In the genomic region with DNA sequence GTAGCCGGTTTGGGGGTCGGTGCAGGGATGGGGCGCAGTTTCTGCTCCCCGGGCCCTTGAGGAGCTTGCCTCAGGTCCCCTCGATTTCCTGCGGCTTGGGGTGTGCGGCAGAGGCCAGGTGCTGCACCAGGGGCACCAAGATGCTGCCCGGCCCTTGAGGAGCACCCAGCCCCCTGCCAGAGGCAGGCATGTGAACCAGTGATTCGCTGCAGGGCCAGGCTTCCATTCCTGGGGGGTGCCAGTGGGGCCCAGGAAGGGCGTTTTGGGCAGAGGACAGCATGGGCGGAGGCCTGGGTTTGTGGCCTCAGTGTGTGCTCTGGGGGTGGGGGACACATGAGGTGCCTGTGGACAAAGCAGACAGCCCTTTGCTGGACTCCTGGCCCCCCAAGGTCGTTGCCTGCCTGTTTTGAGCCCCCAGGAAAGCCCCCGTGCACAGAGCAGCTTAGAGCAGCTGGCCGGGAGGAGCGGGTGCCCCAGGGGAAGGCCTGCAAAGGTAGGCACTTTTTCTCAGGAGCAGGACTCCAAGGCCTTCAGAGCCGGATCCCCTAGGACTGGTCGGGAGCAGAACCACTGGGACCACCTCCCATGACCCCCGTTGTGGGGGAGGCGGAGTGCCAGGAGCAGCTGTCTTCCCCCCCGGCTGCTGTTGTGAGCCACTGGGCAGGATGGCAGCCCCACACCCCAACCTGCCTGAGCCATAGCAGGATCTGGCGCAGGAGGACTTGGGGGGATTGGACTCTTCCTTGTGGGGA, we compare ENCODE assay signal across 8 cellular contexts. TPM values are rescaled to one million over a fixed set of nuclear protein-coding genes. Genes with fewer than 3 reads are reported as not detected.
DNase-seq lines count a peak whose midpoint lies in the region; ATAC-seq and TF ChIP-seq lines count a peak whose summit lies in the region.

No MANE protein-coding gene starts in this region.

- no peak overlapping the region for H2AK5ac ChIP-seq in mesendoderm (ENCODE audit: low read length)

- H2BK15ac ChIP-seq in mesendoderm (replicated peaks; ENCODE audit: low read depth), result no peak overlapping the region

- WGBS in heart left ventricle, 4 donors, result 53 to 61% (median 58%) methylated on average over 12 to 21 of the region's 21 CpGs
- WGBS in mesendoderm (ENCODE audit: extremely low coverage, insufficient coverage, low lambda C conversion rate), result no CpG with 5 or more reads among the region's 21 CpGs
- WGBS in urinary bladder, result 55% methylated on average over 21 of the region's 21 CpGs

- peak overlapping the region; percentile 88 for H3K56ac ChIP-seq in mesendoderm (ENCODE audit: low read length)

- H3K4ac ChIP-seq in mesendoderm (ENCODE audit: low read depth, low read length), result no peak overlapping the region

- DNase-seq in heart left ventricle, result no peak
- DNase-seq in cardiac septum (ENCODE audit: low spot score), result no peak
- no peak for DNase-seq in brain microvascular endothelial cell
- no peak for DNase-seq in mesendoderm
- DNase-seq in left colon, result no peak
- no peak for DNase-seq in GM19240 (ENCODE audit: insufficient read length, low spot score)

- H3K36me3 ChIP-seq in heart left ventricle (peaks cover 0 to 12% (median 6%) of the 10 kb centered on the region in 9 donors), brain microvascular endothelial cell (replicated peaks) (peaks cover 7% of the 10 kb centered on the region), mesendoderm (ENCODE audit: control insufficient read depth, insufficient read depth, low read length) (peaks cover 7% of the 10 kb centered on the region), urinary bladder (ENCODE audit: insufficient read depth) (no peaks in the 10 kb centered on the region)

- ATAC-seq in heart left ventricle, result no peak
- ATAC-seq in left colon, result no peak
- ATAC-seq in GM18858 (IDR thresholded peaks at IDR 0.05; ENCODE audit: unreplicated experiment), result no peak

- TF ChIP-seq CTCF in heart left ventricle (IDR thresholded peaks at IDR 0.05), result no peak
- TF ChIP-seq CTCF in brain microvascular endothelial cell (IDR thresholded peaks at IDR 0.05; ENCODE audit: low read depth, low read length, missing control alignments), result no peak

- no peak overlapping the region for H4K8ac ChIP-seq in mesendoderm (ENCODE audit: low read depth, low read length)

- peaks cover 32% of the 10 kb centered on the region for H3K79me1 ChIP-seq in mesendoderm (ENCODE audit: low read length)

- peak overlapping the region; percentile 88 for H3K9ac ChIP-seq in mesendoderm (ENCODE audit: low read length)

- peak overlapping the region; percentile 71 for H3K4me2 ChIP-seq in mesendoderm (ENCODE audit: low read length)

- H3K9me3 ChIP-seq in heart left ventricle, result no peaks in the 10 kb centered on the region

- peak overlapping the region in 4 of 12 donors; percentile 8 to 80 (median 70) for H3K27ac ChIP-seq in heart left ventricle
- H3K27ac ChIP-seq in brain microvascular endothelial cell, result no peak overlapping the region
- H3K27ac ChIP-seq in mesendoderm (ENCODE audit: low read depth, low read length), result no peak overlapping the region
- H3K27ac ChIP-seq in urinary bladder (ENCODE audit: low read depth), result no peak overlapping the region

- intact Hi-C loops in heart left ventricle (cut with DNase I), result loop anchor here (5.0 to 10.0 kb wide), 12 partner anchors 150 to 563 kb away; no protein-coding TSS in a partner anchor
- intact Hi-C loops in cardiac septum (cut with DNase I), result loop anchor here (1.0 to 10.0 kb wide), 3 partner anchors 282 to 560 kb away; a partner anchor contains a TSS
- intact Hi-C loops in left colon (cut with DNase I, micrococcal nuclease), result no loop called here

- peak overlapping the region; percentile 60 to 91 (median 78) for H3K4me3 ChIP-seq in heart left ventricle
- peak overlapping the region; percentile 69 for H3K4me3 ChIP-seq in brain microvascular endothelial cell (ENCODE audit: low read depth, low read length)
- H3K4me3 ChIP-seq in mesendoderm (ENCODE audit: low read length), result peak overlapping the region; percentile 50
- H3K4me3 ChIP-seq in urinary bladder (ENCODE audit: low read depth, low read length), result peak overlapping the region; percentile 84

- no peak overlapping the region for H2BK5ac ChIP-seq in mesendoderm (ENCODE audit: low read length)

- no peak overlapping the region for H2BK120ac ChIP-seq in mesendoderm (ENCODE audit: low read depth, low read length)

- H4K5ac ChIP-seq in mesendoderm (ENCODE audit: low read length), result no peak overlapping the region

- H3K4me1 ChIP-seq in heart left ventricle (peaks cover 0 to 50% (median 25%) of the 10 kb centered on the region in 12 donors), mesendoderm (ENCODE audit: control insufficient read depth, low read depth, low read length) (no peaks in the 10 kb centered on the region), urinary bladder (ENCODE audit: insufficient read depth) (no peaks in the 10 kb centered on the region)

- H3K27me3 ChIP-seq in heart left ventricle (peaks cover 0 to 4% (median 0%) of the 10 kb centered on the region in 9 donors), brain microvascular endothelial cell (replicated peaks) (no peaks in the 10 kb centered on the region), mesendoderm (ENCODE audit: insufficient read depth, low read length, poor library complexity) (no peaks in the 10 kb centered on the region)

- TF ChIP-seq POLR2A in heart left ventricle (IDR thresholded peaks at IDR 0.05), result no peak

- in situ Hi-C loops in brain microvascular endothelial cell (cut with HindIII; ENCODE audit: low pct_ligation_motif_present, low sequenced_read_pairs), result no loop called here

- no peak overlapping the region for H3K23ac ChIP-seq in mesendoderm (ENCODE audit: low read length)

- H3K18ac ChIP-seq in mesendoderm (ENCODE audit: low read length), result no peak overlapping the region

- H3K79me2 ChIP-seq in mesendoderm (ENCODE audit: control insufficient read depth, insufficient read depth, low read length), result peaks cover 45% of the 10 kb centered on the region

RNA-seq across cellular contexts. Expression of a gene that starts 1.7 kb away (rescaled TPM):
- 10 to 100 TPM; 19.5 to 38.8 (median 29.6) TPM for total RNA-seq in heart left ventricle
- polyA plus RNA-seq in heart left ventricle, result 10 to 100 TPM; 14.6 to 30.4 TPM
- total RNA-seq in cardiac septum, result 31.6 TPM
- 23.2 TPM for polyA plus RNA-seq in mesendoderm (2013, experiment 1 of 2)
- 22.8 TPM for polyA plus RNA-seq in mesendoderm (2013, experiment 2 of 2)
- 25.8 TPM for total RNA-seq in urinary bladder
- 15.9 TPM for polyA plus RNA-seq in urinary bladder
- total RNA-seq in left colon, result 10 to 100 TPM; 15.4 to 18.0 TPM

Comparison
In these comparisons a context has a peak if more than half of its experiments do, and no peak if none do; other contexts are left out.
1. intact Hi-C loops: an anchor here in heart left ventricle (5.0 to 10.0 kb wide) and cardiac septum (1.0 to 10.0 kb wide); none called in left colon.